9 cellular contexts compared by ENCODE assay signal in genomic region chr17:42566215-42566872, GRCh38.
DNase-seq lines count a peak whose midpoint lies in the region; ATAC-seq, FAIRE-seq and TF ChIP-seq lines count a peak whose summit lies in the region.
"Had no signal": no experiment of that assay in that cellular context is flagged by ENCODE, and none has a peak within 500 bp of the region (broad histone marks: within the 10 kb centered on the region; RNA-seq: fewer than 3 reads in every experiment).

No MANE protein-coding gene starts in this region.

- no peaks in the 10 kb centered on the region for H3K27me3 ChIP-seq in RWPE2 (ENCODE audit: insufficient read depth, poor library complexity, severe bottlenecking)

- peak; percentile 5 for ATAC-seq in GM18517 (IDR thresholded peaks at IDR 0.05; ENCODE audit: unreplicated experiment)
- no peak; the same call in 2 of the 3 replicates for ATAC-seq in RWPE2 (ENCODE audit: low read depth)
- no peak for ATAC-seq in GM18870 (IDR thresholded peaks at IDR 0.05; ENCODE audit: unreplicated experiment)
- no peak for ATAC-seq in GM21825 (IDR thresholded peaks at IDR 0.05; ENCODE audit: unreplicated experiment)

- TF ChIP-seq CTCF in RWPE2 (IDR thresholded peaks at IDR 0.05; ENCODE audit: poor library complexity, severe bottlenecking) (no peak), fibroblast of pulmonary artery (IDR thresholded peaks at IDR 0.05; ENCODE audit: low read length, missing control alignments) (no peak), retinal pigment epithelial cell (conservative IDR thresholded peaks at IDR 0.05; ENCODE audit: low read depth, low read length) (no peak)

- no peak for DNase-seq in RWPE2 (ENCODE audit: low spot score)
- DNase-seq in fibroblast of pulmonary artery (ENCODE audit: low read depth): no peak
- DNase-seq in retinal pigment epithelial cell (ENCODE audit: low read depth): no peak
- no peak for DNase-seq in GM19239 (ENCODE audit: insufficient read length, low spot score)
- DNase-seq in DMS153 (lab: John Stamatoyannopoulos, UW): no peak

- H3K4me3 ChIP-seq in RWPE2 (ENCODE audit: severe bottlenecking): peak overlapping the region; percentile 84
- peak overlapping the region; percentile 89 for H3K4me3 ChIP-seq in fibroblast of pulmonary artery (replicated peaks; ENCODE audit: low read depth, low read length)
- H3K4me3 ChIP-seq in retinal pigment epithelial cell (ENCODE audit: low read length): peak overlapping the region; percentile 83

- peaks cover 63% of the 10 kb centered on the region for H3K36me3 ChIP-seq in RWPE2 (ENCODE audit: low read depth)

- peak overlapping the region; percentile 69 for H3K27ac ChIP-seq in RWPE2 (ENCODE audit: poor library complexity, severe bottlenecking)

- peaks cover 2% of the 10 kb centered on the region for H3K4me1 ChIP-seq in RWPE2 (ENCODE audit: insufficient read depth, poor library complexity, severe bottlenecking)

- no peaks in the 10 kb centered on the region for H3K9me3 ChIP-seq in RWPE2 (ENCODE audit: severe bottlenecking)

- no peak for FAIRE-seq in GM19239 (lab: Jason Lieb, UNC)
- FAIRE-seq: islet of Langerhans had no signal
